Comparison of ENCODE assay signal across 1 cellular context in genomic region chr2:182435754-182436153, GRCh38.
TF ChIP-seq lines count a peak whose summit lies in the region.

No MANE protein-coding gene starts in this region.

TF ChIP-seq in IMR-90, 13 proteins besides CTCF, POLR2A, EP300 and RAD21:
- no peak for TF ChIP-seq CEBPB (IDR thresholded peaks at IDR 0.05; ENCODE audit: low read depth, low read length)
- peak; percentile 71 for TF ChIP-seq NFE2L2 (IDR thresholded peaks at IDR 0.05; ENCODE audit: low read depth, low read length)
- no peak for TF ChIP-seq USF2 (IDR thresholded peaks at IDR 0.05; ENCODE audit: low read depth, low read length)
- 0 out of 2 replicates have a peak, but pooled peaks have one; percentile 31 for TF ChIP-seq FOS (IDR thresholded peaks at IDR 0.05; ENCODE audit: low read depth, low read length)
